10 cellular contexts compared by ENCODE assay signal in the genomic region with DNA sequence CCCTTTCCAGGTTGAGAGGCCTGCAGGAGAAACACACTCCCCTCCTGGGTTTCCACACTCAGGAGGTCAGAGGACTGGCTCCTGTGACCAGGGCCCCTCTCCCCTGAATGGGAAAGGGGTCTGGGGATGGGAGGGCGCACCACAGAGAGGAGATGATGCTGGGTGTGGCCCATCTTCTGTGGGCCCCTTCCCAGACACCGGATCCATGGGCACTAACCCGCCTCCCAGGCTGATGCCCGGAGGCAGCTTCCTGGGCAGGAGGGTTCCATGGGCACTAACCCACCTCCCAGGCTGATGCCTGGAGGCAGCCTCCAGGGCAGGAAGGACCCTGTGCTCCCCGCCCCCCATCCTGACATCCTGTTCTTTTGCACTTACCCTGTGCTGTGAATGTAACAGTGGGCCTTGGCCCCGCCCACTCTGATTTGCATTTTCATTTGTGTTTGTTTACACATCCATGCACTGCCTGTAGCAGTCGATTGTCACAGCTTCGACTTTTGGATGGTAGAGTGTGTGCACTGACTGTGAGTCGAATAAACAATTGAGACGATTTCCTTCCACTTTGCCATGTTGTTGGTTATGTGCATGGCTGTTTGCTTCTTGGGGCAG. TPM values are rescaled to one million over a fixed set of nuclear protein-coding genes. Genes with fewer than 3 reads are reported as not detected.
DNase-seq lines count a peak whose midpoint lies in the region; ATAC-seq, FAIRE-seq and TF ChIP-seq lines count a peak whose summit lies in the region.
"Had no signal": no experiment of that assay in that cellular context is flagged by ENCODE, and none has a peak within 500 bp of the region (broad histone marks: within the 10 kb centered on the region; RNA-seq: fewer than 3 reads in every experiment).

No MANE protein-coding gene starts in this region.

- WGBS in small intestine, 3 donors, result 57 to 68% (median 64%) methylated on average over 10 of the region's 10 CpGs
- 38 to 51% methylated on average over 6 to 9 of the region's 10 CpGs for WGBS in upper lobe of left lung, 2 donors

- H3K9me3 Mint-ChIP-seq in activated naive CD4-positive, alpha-beta T cell treated with anti-CD3 and anti-CD28 coated beads, Interleukin-2, amount 50 U/mL, for 72 hours, result no peaks in the 10 kb centered on the region

- H3K4me3 ChIP-seq in small intestine (ENCODE audit: low read depth in 1 of 2, low read length in 2 of 2) (no peak overlapping the region), upper lobe of left lung (no peak overlapping the region)

- no peak overlapping the region for H3K27ac Mint-ChIP-seq in activated naive CD4-positive, alpha-beta T cell treated with anti-CD3 and anti-CD28 coated beads, Interleukin-2, amount 50 U/mL, for 72 hours

- H3K27ac ChIP-seq in caudate nucleus (ENCODE audit: low read depth, low read length) (peak overlapping the region; percentile 16), small intestine (ENCODE audit: low read depth in 1 of 2, low read length in 1 of 2) (no peak overlapping the region), upper lobe of left lung (no peak overlapping the region)

- H3K36me3 Mint-ChIP-seq in activated naive CD4-positive, alpha-beta T cell treated with anti-CD3 and anti-CD28 coated beads, Interleukin-2, amount 50 U/mL, for 72 hours, result peaks cover 0 to 6% of the 10 kb centered on the region in 2 donors

- peak; percentile 13 for DNase-seq in activated naive CD4-positive, alpha-beta T cell treated with Interleukin-2 at 50 U/mL for 16 hours
- no peak for DNase-seq in activated naive CD4-positive, alpha-beta T cell treated with anti-CD3 and anti-CD28 coated beads, Interleukin-2, amount 50 U/mL, for 72 hours (ENCODE audit: low spot score in 2 of 2)
- peak; percentile 77 to 91 for DNase-seq in NCI-H526 (lab: John Stamatoyannopoulos, UW)
- DNase-seq in caudate nucleus (lab: John Stamatoyannopoulos, UW), result no peak
- peak; percentile 32 for DNase-seq in small intestine
- no peak for DNase-seq in upper lobe of left lung
- DNase-seq in HT-29 (ENCODE audit: low spot score), result no peak
- DNase-seq: NCI-H226 had no signal

- H3K9me3 ChIP-seq in small intestine (ENCODE audit: control insufficient read depth, low read depth), result no peaks in the 10 kb centered on the region
- no peaks in the 10 kb centered on the region for H3K9me3 ChIP-seq in upper lobe of left lung

- H3K36me3 ChIP-seq in small intestine (ENCODE audit: control insufficient read depth in 2 of 2, insufficient read depth in 2 of 2, low read length in 2 of 2) (peaks cover 0 to 10% of the 10 kb centered on the region in 2 donors), upper lobe of left lung (peaks cover 0 to 34% (median 24%) of the 10 kb centered on the region in 4 donors)

- H3K27me3 ChIP-seq in small intestine (ENCODE audit: control insufficient read depth in 2 of 2, insufficient read depth in 2 of 2, low read length in 2 of 2) (no peaks in the 10 kb centered on the region), upper lobe of left lung (no peaks in the 10 kb centered on the region)

- no peak for TF ChIP-seq EP300 in upper lobe of left lung (IDR thresholded peaks at IDR 0.05)

- H3K4me1 ChIP-seq in small intestine (ENCODE audit: control insufficient read depth in 2 of 2, insufficient read depth in 1 of 2, low read depth in 1 of 2, low read length in 1 of 2) (peaks cover 11 to 24% of the 10 kb centered on the region in 2 donors), upper lobe of left lung (peaks cover 0 to 6% (median 2%) of the 10 kb centered on the region in 4 donors)

- TF ChIP-seq POLR2A in upper lobe of left lung (IDR thresholded peaks at IDR 0.05), result no peak

- TF ChIP-seq CTCF in upper lobe of left lung (IDR thresholded peaks at IDR 0.05), result no peak

- no peak for ATAC-seq in activated naive CD4-positive, alpha-beta T cell treated with anti-CD3 and anti-CD28 coated beads, Interleukin-2, amount 50 U/mL, for 72 hours
- ATAC-seq in upper lobe of left lung (ENCODE audit: low FRiP score in 2 of 2), result no peak
- no peak for ATAC-seq in GM21576 (IDR thresholded peaks at IDR 0.05; ENCODE audit: unreplicated experiment)

- no peak for FAIRE-seq in small intestine (lab: Jason Lieb, UNC)
- FAIRE-seq: RCC 7860 had no signal

RNA-seq across cellular contexts. Expression of gene DOLPP1, which starts 9.3 kb away (rescaled TPM):
- total RNA-seq in activated naive CD4-positive, alpha-beta T cell treated with anti-CD3 and anti-CD28 coated beads, Interleukin-2, amount 50 U/mL, for 72 hours, result 10 to 100 TPM; 11.6 to 36.1 TPM
- 10 to 100 TPM; 28.4 to 34.9 (median 28.6) TPM for polyA plus RNA-seq in small intestine
- 10 to 100 TPM in 2 of 6 donors, 1 to 10 TPM in 4; 3.9 to 14.8 (median 8.2) TPM for total RNA-seq in upper lobe of left lung
- 45.4 and 50.8 TPM in 2 replicates for total RNA-seq in HT-29 (2014; rRNA removed; shearing (Covaris generic))

RNA-seq across cellular contexts. Expression of gene MIGA2, which starts 35.2 kb away (rescaled TPM):
- 10 to 100 TPM; 30.4 to 79.3 TPM for total RNA-seq in activated naive CD4-positive, alpha-beta T cell treated with anti-CD3 and anti-CD28 coated beads, Interleukin-2, amount 50 U/mL, for 72 hours
- 100 to 1,000 TPM in 1 of 3 donors, 10 to 100 TPM in 2; 33.9 to 127 (median 88.1) TPM for polyA plus RNA-seq in small intestine
- total RNA-seq in upper lobe of left lung, result 10 to 100 TPM; 18.6 to 95.3 (median 28.6) TPM
- total RNA-seq in HT-29 (2014; rRNA removed; shearing (Covaris generic)), result 64.8 and 66.6 TPM in 2 replicates

RNA-seq across cellular contexts. Expression of gene CRAT, which starts 39.0 kb away (rescaled TPM):
- 10 to 100 TPM; 14.7 to 35.6 TPM for total RNA-seq in activated naive CD4-positive, alpha-beta T cell treated with anti-CD3 and anti-CD28 coated beads, Interleukin-2, amount 50 U/mL, for 72 hours
- 100 to 1,000 TPM in 2 of 3 donors, 10 to 100 TPM in 1; 55.0 to 122 (median 103) TPM for polyA plus RNA-seq in small intestine
- 10 to 100 TPM; 18.5 to 34.3 (median 26.0) TPM for total RNA-seq in upper lobe of left lung
- 37.4 and 43.7 TPM in 2 replicates for total RNA-seq in HT-29 (2014; rRNA removed; shearing (Covaris generic))

RNA-seq across cellular contexts. Expression of gene PTPA, which starts 39.6 kb away (rescaled TPM):
- 100 to 1,000 TPM in 1 of 2 donors, 10 to 100 TPM in 1; 93.1 to 109 TPM for total RNA-seq in activated naive CD4-positive, alpha-beta T cell treated with anti-CD3 and anti-CD28 coated beads, Interleukin-2, amount 50 U/mL, for 72 hours
- 100 to 1,000 TPM in 1 of 3 donors, 10 to 100 TPM in 2; 50.8 to 113 (median 55.9) TPM for polyA plus RNA-seq in small intestine
- 100 to 1,000 TPM in 2 of 6 donors, 10 to 100 TPM in 4; 48.2 to 130 (median 67.2) TPM for total RNA-seq in upper lobe of left lung
- total RNA-seq in HT-29 (2014; rRNA removed; shearing (Covaris generic)), result 206 and 210 TPM in 2 replicates

RNA-seq across cellular contexts. Expression of gene SH3GLB2, which starts 43.5 kb away (rescaled TPM):
- 10 to 100 TPM; 44.1 to 59.9 TPM for total RNA-seq in activated naive CD4-positive, alpha-beta T cell treated with anti-CD3 and anti-CD28 coated beads, Interleukin-2, amount 50 U/mL, for 72 hours
- polyA plus RNA-seq in small intestine, result 100 to 1,000 TPM in 1 of 3 donors, 10 to 100 TPM in 2; 88.6 to 112 (median 96.1) TPM
- total RNA-seq in upper lobe of left lung, result 100 to 1,000 TPM in 2 of 6 donors, 10 to 100 TPM in 4; 69.6 to 202 (median 94.1) TPM
- 118 and 146 TPM in 2 replicates for total RNA-seq in HT-29 (2014; rRNA removed; shearing (Covaris generic))

Comparison
In these comparisons a context has a peak if more than half of its experiments do, and no peak if none do; other contexts are left out.
1. DNase-seq: peak in activated naive CD4-positive, alpha-beta T cell treated with Interleukin-2 at 50 U/mL for 16 hours (single experiment), NCI-H526 (2 of 2) and small intestine (single experiment); none in activated naive CD4-positive, alpha-beta T cell treated with anti-CD3 and anti-CD28 coated beads, Interleukin-2, amount 50 U/mL, for 72 hours (0 of 2), caudate nucleus (0 of 61), upper lobe of left lung (0 of 2) and HT-29 (single experiment).